ENCODE assay signal across 2 cellular contexts in genomic region chr6:167829513-167829912, GRCh38.
TF ChIP-seq lines count a peak whose summit lies in the region.

No MANE protein-coding gene starts in this region.

TF ChIP-seq in HepG2, 621 proteins besides CTCF, POLR2A, EP300 and RAD21:
- no peak for TF ChIP-seq ZFP36 (IDR thresholded peaks at IDR 0.05; ENCODE audit: borderline replicate concordance, low read depth, low read length, partially characterized antibody)
- no peak for TF ChIP-seq SMYD3 (CRISPR knock-in tag; IDR thresholded peaks at IDR 0.05)
- no peak for TF ChIP-seq ZNF672 (CRISPR knock-in tag; IDR thresholded peaks at IDR 0.05)
- TF ChIP-seq E2F2 (CRISPR knock-in tag; IDR thresholded peaks at IDR 0.05; ENCODE audit: borderline replicate concordance): no peak
- TF ChIP-seq ZNF205 (CRISPR knock-in tag; IDR thresholded peaks at IDR 0.05): no peak
- TF ChIP-seq GMEB1 (CRISPR knock-in tag; IDR thresholded peaks at IDR 0.05; ENCODE audit: borderline replicate concordance): no peak
- TF ChIP-seq HNF4G (IDR thresholded peaks at IDR 0.05; ENCODE audit: borderline replicate concordance, low read depth, low read length): no peak
- no peak for TF ChIP-seq HNF4G (CRISPR knock-in tag; IDR thresholded peaks at IDR 0.05; ENCODE audit: borderline replicate concordance, low read depth)
- TF ChIP-seq SOX6 (IDR thresholded peaks at IDR 0.05): no peak
- no peak for TF ChIP-seq SOX6 (CRISPR knock-in tag; IDR thresholded peaks at IDR 0.05)
- no peak for TF ChIP-seq PCBP1 (IDR thresholded peaks at IDR 0.05; ENCODE audit: borderline replicate concordance, low read depth, low read length)
- no peak for TF ChIP-seq EZH2 (conservative IDR thresholded peaks at IDR 0.05; ENCODE audit: low read depth, low read length)
- no peak for TF ChIP-seq ZFP1 (CRISPR knock-in tag; IDR thresholded peaks at IDR 0.05)
- no peak for TF ChIP-seq TCF12 (IDR thresholded peaks at IDR 0.05)
- no peak for TF ChIP-seq TCF12 (CRISPR knock-in tag; IDR thresholded peaks at IDR 0.05)
- TF ChIP-seq HOXA5 (CRISPR knock-in tag; IDR thresholded peaks at IDR 0.05): no peak
- TF ChIP-seq RBM39 (IDR thresholded peaks at IDR 0.05; ENCODE audit: low read depth, low read length, poor library complexity, severe bottlenecking): no peak

TF ChIP-seq in GM12878, 131 proteins besides CTCF, POLR2A, EP300 and RAD21:
- no peak for TF ChIP-seq HCFC1 (IDR thresholded peaks at IDR 0.05; ENCODE audit: low read length)
- no peak for TF ChIP-seq RBBP5 (conservative IDR thresholded peaks at IDR 0.05)
- TF ChIP-seq MTA2 (IDR thresholded peaks at IDR 0.05; ENCODE audit: low read depth): no peak
- no peak for TF ChIP-seq MXI1 (IDR thresholded peaks at IDR 0.05; ENCODE audit: low read depth, low read length)
- TF ChIP-seq FOXM1 (IDR thresholded peaks at IDR 0.05; ENCODE audit: low read depth, low read length): no peak
- no peak for TF ChIP-seq SREBF2 (IDR thresholded peaks at IDR 0.05; ENCODE audit: low read length)
- no peak for TF ChIP-seq STAT1 (conservative IDR thresholded peaks at IDR 0.05)
- TF ChIP-seq MLLT1 (IDR thresholded peaks at IDR 0.05): no peak
- no peak for TF ChIP-seq USF2 (IDR thresholded peaks at IDR 0.05; ENCODE audit: borderline replicate concordance, low read depth, low read length)
- no peak for TF ChIP-seq MYC (IDR thresholded peaks at IDR 0.05; ENCODE audit: insufficient read depth, insufficient read length, insufficient replicate concordance, low read length, severe bottlenecking)
- TF ChIP-seq YY1 (IDR thresholded peaks at IDR 0.05; ENCODE audit: low read depth, low read length): no peak
- no peak for TF ChIP-seq RCOR1 (conservative IDR thresholded peaks at IDR 0.05; ENCODE audit: low read depth, low read length)
- no peak for TF ChIP-seq ZZZ3 (IDR thresholded peaks at IDR 0.05; ENCODE audit: control insufficient read depth, insufficient read length, low read depth)
- TF ChIP-seq SIN3A (IDR thresholded peaks at IDR 0.05; ENCODE audit: low read depth, low read length): no peak
- no peak for TF ChIP-seq SMAD1 (IDR thresholded peaks at IDR 0.05; ENCODE audit: low read depth, partially characterized antibody)
- no peak for TF ChIP-seq ZSCAN29 (IDR thresholded peaks at IDR 0.05)
- TF ChIP-seq ZNF687 (IDR thresholded peaks at IDR 0.05): no peak
- TF ChIP-seq, protein P1, sequence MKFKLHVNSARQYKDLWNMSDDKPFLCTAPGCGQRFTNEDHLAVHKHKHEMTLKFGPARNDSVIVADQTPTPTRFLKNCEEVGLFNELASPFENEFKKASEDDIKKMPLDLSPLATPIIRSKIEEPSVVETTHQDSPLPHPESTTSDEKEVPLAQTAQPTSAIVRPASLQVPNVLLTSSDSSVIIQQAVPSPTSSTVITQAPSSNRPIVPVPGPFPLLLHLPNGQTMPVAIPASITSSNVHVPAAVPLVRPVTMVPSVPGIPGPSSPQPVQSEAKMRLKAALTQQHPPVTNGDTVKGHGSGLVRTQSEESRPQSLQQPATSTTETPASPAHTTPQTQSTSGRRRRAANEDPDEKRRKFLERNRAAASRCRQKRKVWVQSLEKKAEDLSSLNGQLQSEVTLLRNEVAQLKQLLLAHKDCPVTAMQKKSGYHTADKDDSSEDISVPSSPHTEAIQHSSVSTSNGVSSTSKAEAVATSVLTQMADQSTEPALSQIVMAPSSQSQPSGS (IDR thresholded peaks at IDR 0.05; ENCODE audit: low read length): no peak
